Comparison of ENCODE assay signal across 19 cellular contexts in genomic region chr9:118570076-118570475, GRCh38.
DNase-seq lines count a peak whose midpoint lies in the region; ATAC-seq and TF ChIP-seq lines count a peak whose summit lies in the region.
"Had no signal": no experiment of that assay in that cellular context is flagged by ENCODE, and none has a peak within 500 bp of the region (broad histone marks: within the 10 kb centered on the region; RNA-seq: fewer than 3 reads in every experiment).

No MANE protein-coding gene starts in this region.

- H3K36me3 ChIP-seq in neural cell (ENCODE audit: insufficient read depth, low read length) = no peaks in the 10 kb centered on the region
- H3K36me3 ChIP-seq: HAP-1, SJCRH30 had no signal

- TF ChIP-seq RAD21 in neural cell (conservative IDR thresholded peaks at IDR 0.05) = no peak

- no peaks in the 10 kb centered on the region for H3K27me3 ChIP-seq in neural cell (ENCODE audit: insufficient read depth, low read depth, low read length)
- H3K27me3 ChIP-seq: SJCRH30 had no signal

- no peak overlapping the region for H3K9ac ChIP-seq in neural cell (ENCODE audit: low read length)
- H3K9ac ChIP-seq: GM23248 had no signal

- no peaks in the 10 kb centered on the region for H3K9me2 ChIP-seq in neural cell (ENCODE audit: insufficient read depth, low read length)

- no peak overlapping the region for H2AFZ ChIP-seq in neural cell (ENCODE audit: low read depth, low read length)
- H2AFZ ChIP-seq: GM23248 had no signal

- peak; percentile 62 for TF ChIP-seq EP300 in neural cell (conservative IDR thresholded peaks at IDR 0.05; ENCODE audit: poor library complexity, severe bottlenecking)

- H3F3A ChIP-seq in neural cell (ENCODE audit: insufficient read depth, low read length, poor library complexity, severe bottlenecking) = no peaks in the 10 kb centered on the region

- ATAC-seq in HG03439 (IDR thresholded peaks at IDR 0.05; ENCODE audit: unreplicated experiment) (no peak), GM18909 (IDR thresholded peaks at IDR 0.05; ENCODE audit: poor library complexity, unreplicated experiment) (no peak)

- H3K27ac ChIP-seq in neural cell (ENCODE audit: low read length) = no peak overlapping the region
- H3K27ac ChIP-seq: GM23248, SJCRH30 had no signal

- H3K4me3 ChIP-seq in neural cell (ENCODE audit: low read length) = no peak overlapping the region
- H3K4me3 ChIP-seq: GM23248, HAP-1, SJCRH30 had no signal

- no peak overlapping the region for H3K4me2 ChIP-seq in neural cell (ENCODE audit: low read length)

- no peaks in the 10 kb centered on the region for H3K9me3 ChIP-seq in neural cell (ENCODE audit: low read length)
- H3K9me3 ChIP-seq: HAP-1, SJCRH30 had no signal

- DNase-seq in COR-L47 (lab: John Stamatoyannopoulos, UW) (peak; percentile 45), NCI-H2227 (lab: John Stamatoyannopoulos, UW; ENCODE audit: unreplicated experiment) (peak; percentile 27), cerebellum (ENCODE audit: low spot score) (peak; percentile 33), NCI-H510A treated with DMSO at 0.1 percent for 48 hours (lab: John Stamatoyannopoulos, UW) (no peak), GM19238 (ENCODE audit: insufficient read length, low spot score) (no peak)
- DNase-seq: EL, GM23248, KG1, NCI-H1105, NCI-H146, NCI-H2029, NCI-H510A, NCI-H774, OCI-M1, SJCRH30 had no signal

- no peak for TF ChIP-seq CTCF in neural cell (IDR thresholded peaks at IDR 0.05; ENCODE audit: poor library complexity, severe bottlenecking)

- no peaks in the 10 kb centered on the region for H4K20me1 ChIP-seq in neural cell (ENCODE audit: insufficient read depth)

- H3K79me2 ChIP-seq in neural cell (replicated peaks; ENCODE audit: insufficient read depth, low read length) = no peaks in the 10 kb centered on the region

TF ChIP-seq in neural cell, 6 proteins besides CTCF, POLR2A, EP300 and RAD21:
- TF ChIP-seq POLR2AphosphoS5 (IDR thresholded peaks at IDR 0.05) = peak; percentile 82
- no peak for TF ChIP-seq SMC3 (conservative IDR thresholded peaks at IDR 0.05; ENCODE audit: poor library complexity)

Comparison
In these comparisons a context has a peak if more than half of its experiments do, and no peak if none do; other contexts are left out.
1. DNase-seq: peak in COR-L47 (single experiment), NCI-H2227 (single experiment) and cerebellum (single experiment); none in NCI-H510A treated with DMSO at 0.1 percent for 48 hours (single experiment) and GM19238 (single experiment).